Comparison of ENCODE assay signal across 26 cellular contexts in genomic region chr3:154275965-154276364, GRCh38. TPM values are rescaled to one million over a fixed set of nuclear protein-coding genes. Genes with fewer than 3 reads are reported as not detected.
DNase-seq lines count a peak whose midpoint lies in the region; TF ChIP-seq lines count a peak whose summit lies in the region.
"Had no signal": no experiment of that assay in that cellular context is flagged by ENCODE, and none has a peak within 500 bp of the region (broad histone marks: within the 10 kb centered on the region; RNA-seq: fewer than 3 reads in every experiment).

No MANE protein-coding gene starts in this region.

- peaks cover 81% of the 10 kb centered on the region for H3K36me3 ChIP-seq in BE2C

- H3K9me3 Mint-ChIP-seq in glutamatergic neuron (ENCODE audit: unreplicated experiment) = no peaks in the 10 kb centered on the region
- H3K9me3 Mint-ChIP-seq: activated B cell treated with CpG ODN at 0.5 μM for 24 hours, neural progenitor cell had no signal

- H3K27me3 Mint-ChIP-seq in glutamatergic neuron (ENCODE audit: unreplicated experiment) = no peaks in the 10 kb centered on the region
- H3K27me3 Mint-ChIP-seq: activated B cell treated with CpG ODN at 0.5 μM for 24 hours had no signal

- H3K4me1 Mint-ChIP-seq in glutamatergic neuron (ENCODE audit: low read depth, unreplicated experiment) = no peaks in the 10 kb centered on the region
- H3K4me1 Mint-ChIP-seq: activated B cell treated with CpG ODN at 0.5 μM for 24 hours, neural progenitor cell had no signal

- H3K27ac Mint-ChIP-seq in glutamatergic neuron (ENCODE audit: unreplicated experiment) = no peak overlapping the region
- H3K27ac Mint-ChIP-seq: activated B cell treated with CpG ODN at 0.5 μM for 24 hours, neural progenitor cell had no signal

- H3K9me3 ChIP-seq in BE2C = no peaks in the 10 kb centered on the region
- H3K9me3 ChIP-seq: heart left ventricle, spleen, tibial nerve had no signal

- H3K4me3 Mint-ChIP-seq in glutamatergic neuron (ENCODE audit: unreplicated experiment) = no peak overlapping the region
- H3K4me3 Mint-ChIP-seq: activated B cell treated with CpG ODN at 0.5 μM for 24 hours, neural progenitor cell had no signal

- peak; percentile 23 for DNase-seq in NCI-H2227 (lab: John Stamatoyannopoulos, UW; ENCODE audit: unreplicated experiment)
- DNase-seq in NCI-H2227 treated with DMSO at 0.1 percent for 48 hours (lab: John Stamatoyannopoulos, UW) = no peak
- DNase-seq in BE2C = peak; percentile 26
- peak; percentile 57 for DNase-seq in NCI-H1105 treated with DMSO at 0.1 percent for 48 hours (lab: John Stamatoyannopoulos, UW)
- DNase-seq in dermis blood vessel endothelial cell = peak; percentile 51
- DNase-seq in GM19240 (ENCODE audit: insufficient read length, low spot score) = no peak
- DNase-seq in glutamatergic neuron = no peak
- no peak for DNase-seq in activated CD4-positive, alpha-beta T cell treated with anti-CD3 and anti-CD28 coated beads, Interleukin-2, amount 50 U/mL, for 4 hours
- DNase-seq: ACHN; activated B cell treated with CpG ODN at 0.5 μM for 24 hours; activated CD4-positive, alpha-beta T cell treated with anti-CD3 and anti-CD28 coated beads, Interleukin-2, amount 50 U/mL, for 48 hours; activated naive CD4-positive, alpha-beta T cell treated with Interleukin-2 at 50 U/mL for 16 hours; DND-41; effector memory CD4-positive, alpha-beta T cell; foreskin fibroblast; HCEC 1CT; kidney glomerular epithelial cell; mesenchymal stem cell; NCI-H1694; NCI-H446; NK-92 treated with Interleukin-12 subunit alpha and Interleukin-12 subunit beta, amount 100 ng/mL, for 24 hours; right cardiac atrium; spleen had no signal

- no peak overlapping the region for H3K4me3 ChIP-seq in BE2C (ENCODE audit: low read depth, low read length)
- H3K4me3 ChIP-seq: heart left ventricle, neural progenitor cell, spleen, tibial nerve had no signal

- no peaks in the 10 kb centered on the region for H3K27me3 ChIP-seq in BE2C
- H3K27me3 ChIP-seq: heart left ventricle, neural progenitor cell, spleen, tibial nerve had no signal

- TF ChIP-seq CTCF in BE2C (IDR thresholded peaks at IDR 0.05; ENCODE audit: low read depth, low read length) (no peak), glutamatergic neuron (IDR thresholded peaks at IDR 0.05; ENCODE audit: partially characterized antibody, unreplicated experiment) (no peak)

- peaks cover 18% of the 10 kb centered on the region for H3K4me1 ChIP-seq in BE2C
- H3K4me1 ChIP-seq: neural progenitor cell, spleen had no signal

- H3K36me3 Mint-ChIP-seq in glutamatergic neuron (ENCODE audit: unreplicated experiment) = no peaks in the 10 kb centered on the region

RNA-seq across cellular contexts. Expression of gene DHX36, which starts 48.3 kb away (rescaled TPM):
- 47.8 TPM for polyA plus RNA-seq in BE2C (2012; ENCODE audit: insufficient read depth, insufficient read length, low read depth)
- total RNA-seq in dermis blood vessel endothelial cell (29.3 and 75.2 TPM in 2 replicates), glutamatergic neuron (ENCODE audit: unreplicated experiment) (147 TPM)

Comparison
In these comparisons a context has a peak if more than half of its experiments do, and no peak if none do; other contexts are left out.
1. DNase-seq: peak in NCI-H2227 (single experiment), BE2C (single experiment), NCI-H1105 treated with DMSO at 0.1 percent for 48 hours (single experiment) and dermis blood vessel endothelial cell (single experiment); none in NCI-H2227 treated with DMSO at 0.1 percent for 48 hours (single experiment), GM19240 (single experiment), glutamatergic neuron (single experiment) and activated CD4-positive, alpha-beta T cell treated with anti-CD3 and anti-CD28 coated beads, Interleukin-2, amount 50 U/mL, for 4 hours (0 of 2).